25 cellular contexts compared by ENCODE assay signal in the genomic region with DNA sequence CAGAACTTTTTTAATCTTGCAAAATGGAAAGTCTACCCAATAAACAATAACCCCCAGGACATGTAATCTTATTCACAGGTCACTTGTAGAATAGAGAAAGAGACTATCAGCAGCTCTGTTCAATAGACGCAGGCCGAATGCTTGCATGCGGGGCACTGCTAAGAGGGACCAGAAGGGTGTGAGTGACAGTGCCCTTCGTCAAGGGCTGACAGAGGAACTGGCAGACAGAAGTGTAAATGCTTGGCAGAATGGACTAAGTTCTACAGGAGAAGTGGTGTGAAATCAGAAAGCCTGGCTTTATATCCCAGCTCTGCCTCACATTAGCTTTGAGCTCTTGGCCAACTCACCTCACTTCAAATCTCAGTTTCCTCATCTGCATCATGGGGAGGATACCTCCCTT. TPM values are rescaled to one million over a fixed set of nuclear protein-coding genes. Genes with fewer than 3 reads are reported as not detected.
DNase-seq lines count a peak whose midpoint lies in the region; ATAC-seq and TF ChIP-seq lines count a peak whose summit lies in the region.
"Had no signal": no experiment of that assay in that cellular context is flagged by ENCODE, and none has a peak within 500 bp of the region (broad histone marks: within the 10 kb centered on the region; RNA-seq: fewer than 3 reads in every experiment).

No MANE protein-coding gene starts in this region.

- H3K4me3 Mint-ChIP-seq in stimulated activated naive CD8-positive, alpha-beta T cell treated with anti-CD3 and anti-CD28 coated beads, Interleukin-15, amount 100 ng/mL, for 72 hours = no peak overlapping the region
- H3K4me3 Mint-ChIP-seq: CD14-positive monocyte; CD4-positive, alpha-beta T cell; CD8-positive, alpha-beta memory T cell; HFFc6 had no signal

- H3K27ac ChIP-seq in right atrium auricular region = peak overlapping the region; percentile 14 to 54
- H3K27ac ChIP-seq in trophoblast cell (ENCODE audit: low read depth, low read length) = no peak overlapping the region
- H3K27ac ChIP-seq: A549; BLaER1 treated with 17β-estradiol and CSF1 and Interleukin-3, amounts not matched to agents 10 nM and 100 nM had no signal

- DNase-seq in adipocyte (ENCODE audit: low read depth) (no peak), Right ventricle myocardium superior (no peak), left cardiac atrium (no peak), right atrium auricular region (ENCODE audit: low spot score) (no peak), trophoblast cell (no peak)
- DNase-seq in stimulated activated naive CD8-positive, alpha-beta T cell treated with anti-CD3 and anti-CD28 coated beads, Interleukin-15, amount 100 ng/mL, for 72 hours = no peak
- DNase-seq in activated CD8-positive, alpha-beta memory T cell treated with anti-CD3 and anti-CD28 coated beads, Interleukin-2, amount 50 U/mL, for 48 hours = no peak
- DNase-seq: 8988T; ACHN; AML-193; BE2C; CD4-positive, alpha-beta T cell; CD8-positive, alpha-beta memory T cell; DMS 273 treated with DMSO at 0.1 percent for 48 hours; DMS79 treated with DMSO at 0.1 percent for 48 hours; GF-D8; GOT3; HFFc6 had no signal

- no peak overlapping the region for H3K14ac ChIP-seq in trophoblast cell (ENCODE audit: low read length)

- H3K23ac ChIP-seq in trophoblast cell (ENCODE audit: low read length) = no peak overlapping the region

- H4K12ac ChIP-seq in trophoblast cell (ENCODE audit: low read depth, low read length) = no peak overlapping the region

- no peak overlapping the region for H3K4ac ChIP-seq in trophoblast cell (ENCODE audit: low read depth, low read length)

- no CpG with 5 or more reads among the region's 4 CpGs for WGBS in trophoblast cell (ENCODE audit: extremely low coverage, insufficient coverage, insufficient read length)

- H4K91ac ChIP-seq in trophoblast cell (ENCODE audit: low read depth, low read length) = no peak overlapping the region

- H3K18ac ChIP-seq in trophoblast cell (ENCODE audit: low read length) = no peak overlapping the region

- no peaks in the 10 kb centered on the region for H3K27me3 ChIP-seq in adipocyte (replicated peaks; ENCODE audit: control insufficient read depth, insufficient read depth, low read length)
- no peaks in the 10 kb centered on the region for H3K27me3 ChIP-seq in right atrium auricular region
- H3K27me3 ChIP-seq in trophoblast cell (ENCODE audit: insufficient read depth, low read length) = no peaks in the 10 kb centered on the region
- H3K27me3 ChIP-seq: BE2C had no signal

- no peak for TF ChIP-seq CTCF in right atrium auricular region (IDR thresholded peaks at IDR 0.05)

- peaks cover 30% of the 10 kb centered on the region for H3K4me1 ChIP-seq in adipocyte (ENCODE audit: control insufficient read depth, insufficient read depth, low read length)
- peaks cover 0 to 32% of the 10 kb centered on the region in 2 donors for H3K4me1 ChIP-seq in right atrium auricular region
- peaks cover 4 to 8% of the 10 kb centered on the region in 2 experiments for H3K4me1 ChIP-seq in trophoblast cell (ENCODE audit: control insufficient read depth in 1 of 2, insufficient read depth in 2 of 2, low read length in 2 of 2)
- H3K4me1 ChIP-seq: A549, BE2C had no signal

- no peak overlapping the region for H2BK12ac ChIP-seq in trophoblast cell (ENCODE audit: low read length)

- peak overlapping the region in 1 of 2 donors; percentile 80 for H3K27ac Mint-ChIP-seq in stimulated activated naive CD8-positive, alpha-beta T cell treated with anti-CD3 and anti-CD28 coated beads, Interleukin-15, amount 100 ng/mL, for 72 hours
- H3K27ac Mint-ChIP-seq: CD14-positive monocyte; CD4-positive, alpha-beta T cell; CD8-positive, alpha-beta memory T cell; HFFc6 had no signal

- no peak overlapping the region for H2BK120ac ChIP-seq in trophoblast cell (ENCODE audit: insufficient read depth, low read length, poor library complexity)

- no peak overlapping the region for H2BK5ac ChIP-seq in trophoblast cell (ENCODE audit: low read depth, low read length, poor library complexity)

- H3K27me3 Mint-ChIP-seq in stimulated activated naive CD8-positive, alpha-beta T cell treated with anti-CD3 and anti-CD28 coated beads, Interleukin-15, amount 100 ng/mL, for 72 hours = no peaks in the 10 kb centered on the region
- H3K27me3 Mint-ChIP-seq: CD4-positive, alpha-beta T cell had no signal

- H3K9me3 ChIP-seq in adipocyte (ENCODE audit: control insufficient read depth, low read length) (no peaks in the 10 kb centered on the region), right atrium auricular region (no peaks in the 10 kb centered on the region), trophoblast cell (ENCODE audit: insufficient read depth, low read depth, low read length) (no peaks in the 10 kb centered on the region)
- H3K9me3 ChIP-seq: A549; BE2C; BLaER1 treated with 17β-estradiol and CSF1 and Interleukin-3, amounts not matched to agents 10 nM and 100 nM; HAP-1 had no signal

- H2AK5ac ChIP-seq in trophoblast cell (ENCODE audit: low read length) = no peak overlapping the region

- H3K9me3 Mint-ChIP-seq in stimulated activated naive CD8-positive, alpha-beta T cell treated with anti-CD3 and anti-CD28 coated beads, Interleukin-15, amount 100 ng/mL, for 72 hours = no peaks in the 10 kb centered on the region
- H3K9me3 Mint-ChIP-seq: CD14-positive monocyte; CD4-positive, alpha-beta T cell; CD8-positive, alpha-beta memory T cell; HFFc6 had no signal

- no peak overlapping the region for H4K8ac ChIP-seq in trophoblast cell (ENCODE audit: low read depth, low read length)

- peaks cover under 1% of the 10 kb centered on the region for H3K79me2 ChIP-seq in trophoblast cell (ENCODE audit: control insufficient read depth, insufficient read depth, low read length, poor library complexity)

- peaks cover 3% of the 10 kb centered on the region for H3K79me1 ChIP-seq in trophoblast cell (ENCODE audit: low read length)

- H3K4me3 ChIP-seq in adipocyte (ENCODE audit: low read length) (no peak overlapping the region), right atrium auricular region (no peak overlapping the region), trophoblast cell (ENCODE audit: low read depth, low read length) (no peak overlapping the region)
- H3K4me3 ChIP-seq: A549; BLaER1 treated with 17β-estradiol and CSF1 and Interleukin-3, amounts not matched to agents 10 nM and 100 nM; HAP-1 had no signal

- peak; percentile 81 for ATAC-seq in Right ventricle myocardium superior (ENCODE audit: poor library complexity)
- peak; percentile 60 to 69 for ATAC-seq in left cardiac atrium
- ATAC-seq in stimulated activated naive CD8-positive, alpha-beta T cell treated with anti-CD3 and anti-CD28 coated beads, Interleukin-15, amount 100 ng/mL, for 72 hours = no peak
- no peak for ATAC-seq in GM19455 (IDR thresholded peaks at IDR 0.05; ENCODE audit: unreplicated experiment)
- ATAC-seq: A549 had no signal

- no peak overlapping the region for H2AFZ ChIP-seq in trophoblast cell (ENCODE audit: insufficient read depth, low read length, poor library complexity)

- H3K36me3 ChIP-seq in adipocyte (ENCODE audit: control insufficient read depth, insufficient read depth, low read length, severe bottlenecking) (no peaks in the 10 kb centered on the region), right atrium auricular region (no peaks in the 10 kb centered on the region), trophoblast cell (ENCODE audit: control insufficient read depth in 1 of 2, insufficient read depth in 2 of 2, low read length in 2 of 2) (no peaks in the 10 kb centered on the region)
- H3K36me3 ChIP-seq: BE2C; BLaER1 treated with 17β-estradiol and CSF1 and Interleukin-3, amounts not matched to agents 10 nM and 100 nM; HAP-1 had no signal

- peaks cover 19% of the 10 kb centered on the region for H3K4me1 Mint-ChIP-seq in stimulated activated naive CD8-positive, alpha-beta T cell treated with anti-CD3 and anti-CD28 coated beads, Interleukin-15, amount 100 ng/mL, for 72 hours

- H3K4me2 ChIP-seq in trophoblast cell (ENCODE audit: low read length) = no peak overlapping the region
- H3K4me2 ChIP-seq: A549; BLaER1 treated with 17β-estradiol and CSF1 and Interleukin-3, amounts not matched to agents 10 nM and 100 nM had no signal

- intact Hi-C loops in Right ventricle myocardium superior (cut with DNase I) = no loop called here
- intact Hi-C loops in left cardiac atrium (cut with DNase I) = loop anchor here in 1 of 2 donors (5.0 kb wide), 1 partner anchor 357 kb away; no protein-coding TSS in a partner anchor

- H3K9ac ChIP-seq in adipocyte (ENCODE audit: low read length) = peak overlapping the region; percentile 38
- no peak overlapping the region for H3K9ac ChIP-seq in trophoblast cell (ENCODE audit: low read length)
- H3K9ac ChIP-seq: BLaER1 treated with 17β-estradiol and CSF1 and Interleukin-3, amounts not matched to agents 10 nM and 100 nM had no signal

RNA-seq across cellular contexts. Expression of gene DDO, which starts 21.0 kb away (rescaled TPM):
- total RNA-seq in Right ventricle myocardium superior (31.1 TPM), left cardiac atrium (10 to 100 TPM in 1 of 2 donors, 1 to 10 TPM in 1; 7.9 to 12.9 TPM), right atrium auricular region (10 to 100 TPM in 1 of 2 donors, 1 to 10 TPM in 1; 4.4 to 13.7 TPM)
- polyA plus RNA-seq in trophoblast cell (2013) = not detected in 2 replicates
- total RNA-seq: CD4-positive, alpha-beta T cell; CD8-positive, alpha-beta memory T cell; G401 had no signal
- polyA plus RNA-seq: CD8-positive, alpha-beta memory T cell had no signal

RNA-seq across cellular contexts. Expression of gene METTL24, which starts 36.3 kb away (rescaled TPM):
- total RNA-seq in Right ventricle myocardium superior = 0.91 TPM
- 1 to 10 TPM; 1.7 to 2.1 TPM for total RNA-seq in left cardiac atrium
- total RNA-seq in right atrium auricular region = 1 to 10 TPM; 1.2 to 1.5 TPM
- polyA plus RNA-seq in trophoblast cell (2013) = 3.4 and 3.6 TPM in 2 replicates
- total RNA-seq: CD4-positive, alpha-beta T cell; Daoy; HFFc6 had no signal
- polyA plus RNA-seq: A549, CD14-positive monocyte had no signal

Comparison
In these comparisons a context has a peak if more than half of its experiments do, and no peak if none do; other contexts are left out.
1. ATAC-seq: peak in Right ventricle myocardium superior (single experiment) and left cardiac atrium (2 of 2); none in stimulated activated naive CD8-positive, alpha-beta T cell treated with anti-CD3 and anti-CD28 coated beads, Interleukin-15, amount 100 ng/mL, for 72 hours (single experiment) and GM19455 (single experiment).